In the genomic region with DNA sequence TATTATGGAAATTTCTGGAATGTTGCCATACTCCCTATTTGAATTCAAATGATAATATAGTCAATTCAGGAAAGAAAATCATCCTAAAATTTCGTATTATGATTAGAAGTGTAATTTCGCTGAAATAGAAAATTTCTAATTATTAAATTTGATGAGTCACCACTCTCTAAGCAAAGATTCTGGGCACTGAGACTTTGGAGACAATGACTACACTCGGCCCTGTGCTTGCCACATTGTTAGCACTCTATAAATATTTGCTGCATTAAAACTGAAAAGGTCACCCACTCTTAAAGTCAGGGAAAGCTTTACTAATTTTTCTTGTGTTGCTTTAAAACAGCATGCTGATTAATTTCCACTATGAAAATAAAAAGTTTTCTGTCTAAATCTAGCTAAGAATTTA, we compare ENCODE assay signal across 9 cellular contexts.
A peak's percentile ranks its signal among the peaks of the same experiment; 100 is the strongest.
DNase-seq lines count a peak whose midpoint lies in the region; ATAC-seq, FAIRE-seq and TF ChIP-seq lines count a peak whose summit lies in the region.
"Had no signal": no experiment of that assay in that cellular context is flagged by ENCODE, and none has a peak within 500 bp of the region (broad histone marks: within the 10 kb centered on the region; RNA-seq: fewer than 3 reads in every experiment).

No MANE protein-coding gene starts in this region.

- CTCF ChIA-PET in IMR-90 (lab: Yijun Ruan, JAX): no interaction called here

- no peak for TF ChIP-seq POLR2A in IMR-90 (IDR thresholded peaks at IDR 0.05; ENCODE audit: low read depth, low read length)

- H3K4me3 ChIP-seq in IMR-90 (ENCODE audit: insufficient read depth, low read depth, low read length) (no peak overlapping the region), fibroblast of lung (replicated peaks in 1 of 4; ENCODE audit: control extremely low read depth in 1 of 4, insufficient read depth in 1 of 4, low read depth in 3 of 4, low read length in 4 of 4) (no peak overlapping the region), ascending aorta (peak overlapping the region in 1 of 2 donors; percentile 24)

- H3K4me1 ChIP-seq in IMR-90 (ENCODE audit: control insufficient read depth, insufficient read depth, low read length): peaks cover 4% of the 10 kb centered on the region; the same call in 1 of the 2 replicates
- H3K4me1 ChIP-seq in fibroblast of lung (ENCODE audit: control insufficient read depth, extremely low read depth, insufficient read depth, low read length): no peaks in the 10 kb centered on the region
- H3K4me1 ChIP-seq in ascending aorta: no peaks in the 10 kb centered on the region

- H3K27me3 ChIP-seq in IMR-90 (ENCODE audit: control insufficient read depth, insufficient read depth, low read length): peaks cover 6% of the 10 kb centered on the region; the same call in 1 of the 2 replicates
- H3K27me3 ChIP-seq in fibroblast of lung (ENCODE audit: control insufficient read depth, insufficient read depth, low read length): no peaks in the 10 kb centered on the region
- H3K27me3 ChIP-seq in ascending aorta: no peaks in the 10 kb centered on the region

- DNase-seq in EH (ENCODE audit: low read depth) (peak; percentile 26), IMR-90 (no peak), fibroblast of lung (ENCODE audit: low read depth in 2 of 2) (peak; percentile 7 to 46), SIG-M5 (lab: John Stamatoyannopoulos, UW) (no peak), ascending aorta (ENCODE audit: low spot score in 2 of 2) (no peak), GM19239 (ENCODE audit: insufficient read length, low spot score) (no peak)
- DNase-seq: foreskin melanocyte had no signal

- H3K9me3 ChIP-seq in IMR-90 (ENCODE audit: control insufficient read depth, insufficient read depth, low read length) (no peaks in the 10 kb centered on the region), fibroblast of lung (ENCODE audit: control insufficient read depth, insufficient read depth, low read depth, low read length) (no peaks in the 10 kb centered on the region), ascending aorta (no peaks in the 10 kb centered on the region)

- POLR2A ChIA-PET in IMR-90 (lab: Charles Lee; ENCODE audit: unreplicated experiment): no interaction called here

- no peak overlapping the region for H3K56ac ChIP-seq in IMR-90 (ENCODE audit: extremely low read depth, insufficient read depth, low read length)

- no peak overlapping the region for H2BK15ac ChIP-seq in IMR-90 (ENCODE audit: low read depth, low read length)

- no peak overlapping the region for H2BK120ac ChIP-seq in IMR-90 (ENCODE audit: low read depth, low read length)

- FAIRE-seq in GM19239 (lab: Jason Lieb, UNC): no peak

- no peak overlapping the region for H4K5ac ChIP-seq in IMR-90 (ENCODE audit: low read depth, low read length)

- intact Hi-C loops in IMR-90 (cut with micrococcal nuclease) (loop anchor here (5.0 kb wide), 1 partner anchor 240 kb away; a partner anchor contains a TSS), ascending aorta (cut with DNase I) (no loop called here)

- no peaks in the 10 kb centered on the region for H3K79me2 ChIP-seq in fibroblast of lung (ENCODE audit: control insufficient read depth, insufficient read depth, low read length)

- no peak overlapping the region for H3K23ac ChIP-seq in IMR-90 (ENCODE audit: low read depth, low read length)

- TF ChIP-seq RAD21 in IMR-90 (IDR thresholded peaks at IDR 0.05; ENCODE audit: low read length): no peak

- H2BK5ac ChIP-seq in IMR-90 (ENCODE audit: low read depth, low read length, poor library complexity, severe bottlenecking): no peak overlapping the region

- H3K79me1 ChIP-seq in IMR-90 (ENCODE audit: low read depth in 1 of 2, low read length in 2 of 2): no peaks in the 10 kb centered on the region

- no peak overlapping the region for H4K91ac ChIP-seq in IMR-90 (ENCODE audit: insufficient read depth, low read depth, low read length)

- H3K27ac ChIP-seq in IMR-90 (ENCODE audit: insufficient read depth, low read length) (no peak overlapping the region), fibroblast of lung (ENCODE audit: insufficient read depth, low read length) (no peak overlapping the region), ascending aorta (no peak overlapping the region)

- no peak overlapping the region for H3K4me2 ChIP-seq in IMR-90 (ENCODE audit: low read depth, low read length)
- H3K4me2 ChIP-seq in fibroblast of lung (ENCODE audit: extremely low read depth, insufficient read depth, low read length): no peak overlapping the region

- H3K14ac ChIP-seq in IMR-90 (replicated peaks; ENCODE audit: low read depth, low read length): no peak overlapping the region

- H2AK9ac ChIP-seq in IMR-90 (replicated peaks; ENCODE audit: low read depth, low read length, poor library complexity): no peak overlapping the region

- H2AFZ ChIP-seq in IMR-90 (replicated peaks; ENCODE audit: low read length, poor library complexity) (no peak overlapping the region), fibroblast of lung (ENCODE audit: low read length) (no peak overlapping the region)

- dilution Hi-C loops in IMR-90 (cut with HindIII; ENCODE audit: low sequenced_read_pairs, unreplicated experiment): no loop called here

- H4K20me1 ChIP-seq in IMR-90 (ENCODE audit: insufficient read depth, low read length) (no peaks in the 10 kb centered on the region), fibroblast of lung (ENCODE audit: control insufficient read depth, extremely low read depth, insufficient read depth, low read length) (no peaks in the 10 kb centered on the region)

- peak; percentile 19 for ATAC-seq in GM21423 (IDR thresholded peaks at IDR 0.05; ENCODE audit: unreplicated experiment)
- ATAC-seq in IMR-90 (ENCODE audit: low read depth): no peak
- ATAC-seq in HG02840 (IDR thresholded peaks at IDR 0.05; ENCODE audit: low FRiP score, unreplicated experiment): no peak

- in situ Hi-C loops in IMR-90 (cut with MboI; ENCODE audit: low sequenced_read_pairs): no loop called here

- H3K18ac ChIP-seq in IMR-90 (ENCODE audit: low read depth, low read length): no peak overlapping the region

- TF ChIP-seq CTCF in IMR-90 (conservative IDR thresholded peaks at IDR 0.05; ENCODE audit: low read depth, low read length) (no peak), fibroblast of lung (conservative IDR thresholded peaks at IDR 0.05 in 1 of 2, IDR thresholded peaks at IDR 0.05 in 1 of 2; ENCODE audit: low read depth in 1 of 2, low read length in 2 of 2) (no peak), ascending aorta (IDR thresholded peaks at IDR 0.05) (no peak)

- H3K9ac ChIP-seq in IMR-90 (ENCODE audit: low read depth, low read length) (no peak overlapping the region), fibroblast of lung (ENCODE audit: insufficient read depth, low read length) (no peak overlapping the region)

- no CpG with 5 or more reads among the region's 3 CpGs for WGBS in IMR-90 (ENCODE audit: extremely low coverage in 2 of 2, insufficient read length in 1 of 2), 2 experiments

- no peak overlapping the region for H2AK5ac ChIP-seq in IMR-90 (ENCODE audit: low read depth, low read length)

- H3K36me3 ChIP-seq in IMR-90 (ENCODE audit: control insufficient read depth, insufficient read depth, low read length) (no peaks in the 10 kb centered on the region), fibroblast of lung (ENCODE audit: control insufficient read depth, insufficient read depth, low read length) (no peaks in the 10 kb centered on the region), ascending aorta (no peaks in the 10 kb centered on the region)

- H3K4ac ChIP-seq in IMR-90 (ENCODE audit: low read depth, low read length): no peak overlapping the region

- no peaks in the 10 kb centered on the region for H3K9me1 ChIP-seq in IMR-90 (ENCODE audit: insufficient read depth, low read length)

- no TSS peak for BruUV-seq in IMR-90 (replicated peaks; lab: Mats Ljungman, UMichigan)

- no peak overlapping the region for H2BK20ac ChIP-seq in IMR-90 (ENCODE audit: low read depth, low read length)

- H4K8ac ChIP-seq in IMR-90 (ENCODE audit: low read depth in 2 of 2, low read length in 2 of 2): no peak overlapping the region

TF ChIP-seq in IMR-90, 13 proteins besides CTCF, POLR2A, EP300 and RAD21:
- peak; percentile 58 for TF ChIP-seq NFE2L2 (IDR thresholded peaks at IDR 0.05; ENCODE audit: low read depth, low read length)
- peak; percentile 54; the same call in 1 of the 2 replicates for TF ChIP-seq FOS (IDR thresholded peaks at IDR 0.05; ENCODE audit: low read depth, low read length)
- no peak for TF ChIP-seq RFX5 (IDR thresholded peaks at IDR 0.05; ENCODE audit: low read depth, low read length)
- TF ChIP-seq CHD1 (IDR thresholded peaks at IDR 0.05; ENCODE audit: low read depth, low read length): no peak
- TF ChIP-seq MAFK (IDR thresholded peaks at IDR 0.05; ENCODE audit: low read depth, low read length): 0 out of 2 replicates have a peak, but pooled peaks have one; percentile 10
- no peak for TF ChIP-seq SMC3 (IDR thresholded peaks at IDR 0.05; ENCODE audit: low read depth, low read length)
- no peak for TF ChIP-seq MAZ (IDR thresholded peaks at IDR 0.05; ENCODE audit: borderline replicate concordance, low read depth, low read length)

Comparison
In these comparisons a context has a peak if more than half of its experiments do, and no peak if none do; other contexts are left out.
1. DNase-seq: peak in EH (single experiment) and fibroblast of lung (2 of 2); none in IMR-90 (single experiment), SIG-M5 (single experiment), ascending aorta (0 of 2) and GM19239 (single experiment).